Comparison of ENCODE assay signal across 8 cellular contexts in the genomic region with DNA sequence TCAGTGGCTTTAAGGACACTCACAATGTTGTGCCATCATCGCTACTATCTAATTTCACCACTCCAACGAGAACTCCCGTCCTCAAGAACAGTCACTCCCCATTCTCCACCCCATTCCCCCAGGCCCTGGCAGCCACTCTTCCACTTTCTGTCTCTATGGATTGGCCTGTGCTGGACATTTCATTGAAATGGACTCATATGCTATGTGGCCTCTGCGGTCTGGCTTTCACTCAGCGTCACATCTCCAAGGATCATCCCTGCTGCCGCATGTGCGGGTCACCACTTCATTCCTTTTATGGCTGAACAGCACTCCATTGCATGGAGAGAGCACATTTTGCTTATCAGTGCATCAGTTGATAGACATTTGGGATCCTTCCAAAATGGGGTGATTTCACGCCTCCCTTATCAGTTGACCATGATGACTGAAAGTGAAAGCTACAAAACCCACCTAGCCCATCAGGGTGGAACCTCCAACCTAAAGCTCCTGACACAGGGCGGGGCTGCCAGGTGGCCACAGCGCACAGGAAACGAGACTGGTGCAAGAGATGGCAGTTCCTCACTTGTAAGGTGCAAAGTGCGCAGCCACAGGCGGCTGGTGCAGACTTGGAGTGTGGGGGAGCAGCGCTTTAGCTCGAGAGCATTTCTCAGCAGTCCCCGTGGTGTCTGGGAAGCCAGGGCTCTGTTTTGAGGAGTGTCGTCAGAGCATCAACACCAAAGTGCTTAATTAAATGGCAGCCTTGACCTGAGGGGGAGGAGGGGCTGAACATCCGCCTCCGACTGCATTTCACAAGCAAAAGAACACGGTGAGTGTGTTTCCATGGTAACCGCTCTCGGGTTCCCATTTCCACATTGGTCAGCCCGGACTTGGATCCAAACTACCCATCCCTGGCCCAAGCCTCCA. TPM values are rescaled to one million over a fixed set of nuclear protein-coding genes. Genes with fewer than 3 reads are reported as not detected.
DNase-seq lines count a peak whose midpoint lies in the region; ATAC-seq and TF ChIP-seq lines count a peak whose summit lies in the region.

No MANE protein-coding gene starts in this region.

- H3K27ac ChIP-seq in MM.1S (ENCODE audit: low read length) (peak overlapping the region; percentile 60; the same call in 1 of the 2 replicates), heart right ventricle (peak overlapping the region in 2 of 10 donors; percentile 58 to 93)

- H3K9me3 ChIP-seq in MM.1S (replicated peaks; ENCODE audit: insufficient read depth, low read length) (no peaks in the 10 kb centered on the region), heart right ventricle (peaks cover 0 to 6% (median 0%) of the 10 kb centered on the region in 11 donors)

- H3K36me3 ChIP-seq in MM.1S (replicated peaks; ENCODE audit: insufficient read depth, low read length) (no peaks in the 10 kb centered on the region), heart right ventricle (peaks cover 0 to 36% (median 0%) of the 10 kb centered on the region in 9 donors)

- H3K9me2 ChIP-seq in MM.1S (replicated peaks; ENCODE audit: insufficient read depth, low read length), result no peaks in the 10 kb centered on the region

- peak; percentile 90 for ATAC-seq in GM21529 (IDR thresholded peaks at IDR 0.05; ENCODE audit: unreplicated experiment)
- peak in 7 of 8 donors; percentile 31 to 55 (median 36) for ATAC-seq in heart right ventricle

- H2AFZ ChIP-seq in MM.1S (ENCODE audit: low read length), result no peak overlapping the region

- peak; percentile 37 for DNase-seq in MM.1S
- DNase-seq in activated CD8-positive, alpha-beta memory T cell treated with anti-CD3 and anti-CD28 coated beads, Interleukin-2, amount 50 U/mL, for 4 hours, result peak; percentile 68
- DNase-seq in heart right ventricle, result no peak
- peak; percentile 56 to 64 for DNase-seq in stimulated activated CD8-positive, alpha-beta memory T cell treated with anti-CD3 and anti-CD28 coated beads, Interleukin-2, amount 100 ng/mL, for 1 hour (ENCODE audit: low read depth in 2 of 2)
- no peak for DNase-seq in dedifferentiated amniotic fluid mesenchymal stem cell (ENCODE audit: extremely low spot score)
- no peak for DNase-seq in SKM-1 treated with dmso at 0.1 percent for 144 hours (lab: John Stamatoyannopoulos, UW; ENCODE audit: unreplicated experiment)

- peak overlapping the region; percentile 33; the same call in 1 of the 2 replicates for H3K9ac ChIP-seq in MM.1S (ENCODE audit: low read length)

- TF ChIP-seq CTCF in GM12875 (IDR thresholded peaks at IDR 0.05; ENCODE audit: borderline replicate concordance, insufficient read depth, low read depth, low read length), result no peak
- no peak for TF ChIP-seq CTCF in MM.1S (IDR thresholded peaks at IDR 0.05; ENCODE audit: low read length)
- no peak for TF ChIP-seq CTCF in heart right ventricle (IDR thresholded peaks at IDR 0.05)

- intact Hi-C loops in heart right ventricle (cut with DNase I), result no loop called here

- H3K4me2 ChIP-seq in MM.1S (ENCODE audit: low read depth, low read length), result peak overlapping the region; percentile 55; the same call in 1 of the 2 replicates

- no peaks in the 10 kb centered on the region for H3K79me2 ChIP-seq in MM.1S (ENCODE audit: low read length)

- H3K4me3 ChIP-seq in GM12875 (ENCODE audit: low read depth, low read length) (peak overlapping the region; percentile 46), MM.1S (ENCODE audit: low read length) (peak overlapping the region; percentile 12; the same call in 1 of the 2 replicates), heart right ventricle (peak overlapping the region in 1 of 10 donors; percentile 45)

- no peaks in the 10 kb centered on the region for H4K20me1 ChIP-seq in MM.1S (ENCODE audit: insufficient read depth, low read length)

- H3K27me3 ChIP-seq in MM.1S (replicated peaks; ENCODE audit: insufficient read depth, low read length) (no peaks in the 10 kb centered on the region), heart right ventricle (peaks cover 0 to 4% (median 0%) of the 10 kb centered on the region in 7 donors)

- H3K4me1 ChIP-seq in MM.1S (ENCODE audit: low read length) (no peaks in the 10 kb centered on the region), heart right ventricle (peaks cover 0 to 53% (median 2%) of the 10 kb centered on the region in 9 donors)

- 70 to 80% methylated on average over 23 of the region's 23 CpGs for WGBS in heart right ventricle, 2 donors

- no peaks in the 10 kb centered on the region for H3F3A ChIP-seq in MM.1S (ENCODE audit: insufficient read depth, low read length)

RNA-seq across cellular contexts. Expression of a gene that starts 23.8 kb away (rescaled TPM):
- 10 to 100 TPM in 5 of 10 donors, 1 to 10 TPM in 5; 6.4 to 72.9 (median 9.7) TPM for total RNA-seq in heart right ventricle
- polyA plus RNA-seq in heart right ventricle, result 10 to 100 TPM in 1 of 2 donors, 1 to 10 TPM in 1; 8.6 to 24.0 TPM

RNA-seq across cellular contexts. Expression of a gene that starts 54.2 kb away (rescaled TPM):
- total RNA-seq in heart right ventricle, result 10 to 100 TPM; 40.0 to 77.9 (median 58.4) TPM
- polyA plus RNA-seq in heart right ventricle, result 10 to 100 TPM; 14.7 to 19.5 TPM

Comparison
In these comparisons a context has a peak if more than half of its experiments do, and no peak if none do; other contexts are left out.
1. DNase-seq: peak in MM.1S (single experiment), activated CD8-positive, alpha-beta memory T cell treated with anti-CD3 and anti-CD28 coated beads, Interleukin-2, amount 50 U/mL, for 4 hours (single experiment) and stimulated activated CD8-positive, alpha-beta memory T cell treated with anti-CD3 and anti-CD28 coated beads, Interleukin-2, amount 100 ng/mL, for 1 hour (2 of 2); none in heart right ventricle (0 of 2), dedifferentiated amniotic fluid mesenchymal stem cell (single experiment) and SKM-1 treated with dmso at 0.1 percent for 144 hours (single experiment).